12 cellular contexts compared by ENCODE assay signal in the genomic region with DNA sequence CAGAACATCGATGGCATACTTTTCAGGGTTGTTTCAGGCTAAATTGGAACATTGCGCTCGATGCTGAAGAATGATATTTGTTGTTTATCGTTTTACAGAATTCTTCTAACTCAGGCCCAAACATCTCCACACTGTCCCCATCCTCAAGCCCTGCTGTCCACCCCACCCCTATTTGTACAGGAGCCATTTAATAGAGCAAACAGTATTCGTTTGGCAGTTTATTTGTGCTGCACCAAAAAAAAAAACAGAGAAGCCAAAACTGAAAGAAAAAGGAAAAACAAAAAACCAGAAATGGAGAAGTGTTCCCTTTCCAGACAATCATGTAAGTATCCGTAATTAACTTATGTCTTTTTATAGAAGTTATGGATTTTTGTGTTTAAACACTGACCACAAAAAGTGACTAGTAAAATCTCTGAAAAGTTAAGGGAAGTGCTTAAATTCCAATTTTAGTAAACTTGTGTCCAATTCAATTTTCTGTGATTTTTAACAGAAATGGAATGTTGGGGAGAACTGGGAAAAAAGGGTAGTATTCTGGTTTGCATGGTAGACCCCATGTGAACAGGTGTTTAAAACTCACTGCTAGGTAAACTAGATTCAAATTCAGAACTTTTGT.
"Had no signal": no experiment of that assay in that cellular context is flagged by ENCODE, and none has a peak within 500 bp of the region (broad histone marks: within the 10 kb centered on the region; RNA-seq: fewer than 3 reads in every experiment).

No MANE protein-coding gene starts in this region.

- H3K27ac Mint-ChIP-seq: activated naive CD8-positive, alpha-beta T cell treated with anti-CD3 and anti-CD28 coated beads, Interleukin-2, amount 50 U/mL, for 24 hours; progenitor cell of endocrine pancreas; stimulated activated memory B cell treated with anti-CD40 and anti-IgM and Interleukin-4, amounts not matched to agents 10 μg/mL and 1 μg/mL and 100 μg/mL, for 72 hours had no signal

- DNase-seq: effector CD8-positive, alpha-beta T cell; left colon; naive B cell; spleen had no signal

- H3K4me3 Mint-ChIP-seq: activated naive CD8-positive, alpha-beta T cell treated with anti-CD3 and anti-CD28 coated beads, Interleukin-2, amount 50 U/mL, for 24 hours; naive B cell; stimulated activated memory B cell treated with anti-CD40 and anti-IgM and Interleukin-4, amounts not matched to agents 10 μg/mL and 1 μg/mL and 100 μg/mL, for 72 hours had no signal

- FAIRE-seq: colon had no signal

- H3K4me1 Mint-ChIP-seq: naive B cell had no signal

- H3K4me3 ChIP-seq: lung, spleen had no signal

- H3K27ac ChIP-seq: epithelial cell of prostate, neutrophil, spleen, WERI-Rb-1 had no signal

- H3K36me3 Mint-ChIP-seq: naive B cell; stimulated activated memory B cell treated with anti-CD40 and anti-IgM and Interleukin-4, amounts not matched to agents 10 μg/mL and 1 μg/mL and 100 μg/mL, for 72 hours had no signal

- H3K27me3 ChIP-seq: neutrophil, spleen had no signal

- H3K9me3 ChIP-seq: neutrophil, spleen had no signal

- H3K9me3 Mint-ChIP-seq: activated naive CD8-positive, alpha-beta T cell treated with anti-CD3 and anti-CD28 coated beads, Interleukin-2, amount 50 U/mL, for 24 hours; naive B cell; stimulated activated memory B cell treated with anti-CD40 and anti-IgM and Interleukin-4, amounts not matched to agents 10 μg/mL and 1 μg/mL and 100 μg/mL, for 72 hours had no signal

- H3K4me1 ChIP-seq: spleen had no signal

- H3K36me3 ChIP-seq: neutrophil, spleen, WERI-Rb-1 had no signal

- ATAC-seq: left colon had no signal

- H3K27me3 Mint-ChIP-seq: stimulated activated memory B cell treated with anti-CD40 and anti-IgM and Interleukin-4, amounts not matched to agents 10 μg/mL and 1 μg/mL and 100 μg/mL, for 72 hours had no signal
